12 cellular contexts compared by ENCODE assay signal in genomic region chr14:88729159-88729558, GRCh38.
DNase-seq lines count a peak whose midpoint lies in the region; ATAC-seq and TF ChIP-seq lines count a peak whose summit lies in the region.
"Had no signal": no experiment of that assay in that cellular context is flagged by ENCODE, and none has a peak within 500 bp of the region (broad histone marks: within the 10 kb centered on the region; RNA-seq: fewer than 3 reads in every experiment).

No MANE protein-coding gene starts in this region.

- no peak overlapping the region for H2AFZ ChIP-seq in GM23248

- H3K27me3 ChIP-seq in GM23248 (replicated peaks; ENCODE audit: insufficient read depth) = no peaks in the 10 kb centered on the region
- H3K27me3 ChIP-seq: ascending aorta, stomach had no signal

- no peaks in the 10 kb centered on the region for H3K36me3 ChIP-seq in GM23248 (ENCODE audit: low read depth)
- H3K36me3 ChIP-seq: ascending aorta, stomach had no signal

- no peaks in the 10 kb centered on the region for H3K79me2 ChIP-seq in GM23248 (ENCODE audit: insufficient read depth)

- H3K4me1 ChIP-seq in GM23248 (ENCODE audit: insufficient read depth) = no peaks in the 10 kb centered on the region
- H3K4me1 ChIP-seq: ascending aorta, stomach had no signal

- in situ Hi-C loops in GM23248 (cut with MboI) = no loop called here

- no peak overlapping the region for H3K4me2 ChIP-seq in GM23248 (ENCODE audit: unreplicated experiment)

- DNase-seq in AG09309 (ENCODE audit: low read depth) (no peak), GM23248 (peak; percentile 23), hepatic stellate cell (ENCODE audit: low spot score) (peak; percentile 11)
- no peak for DNase-seq in stimulated activated CD4-positive, alpha-beta T cell treated with anti-CD3 and anti-CD28 coated beads, Interleukin-1b, Interleukin-23, amount 100 ng/mL, for 48 hours
- DNase-seq: NCI-H1048, stomach had no signal

- no peaks in the 10 kb centered on the region for H3K9me2 ChIP-seq in GM23248 (ENCODE audit: insufficient read depth)

- no peaks in the 10 kb centered on the region for H4K20me1 ChIP-seq in GM23248 (ENCODE audit: insufficient read depth)

- no peaks in the 10 kb centered on the region for H3K9me3 ChIP-seq in GM23248 (ENCODE audit: low read depth)
- H3K9me3 ChIP-seq: ascending aorta, stomach had no signal

- no peak overlapping the region for H3K9ac ChIP-seq in GM23248

- TF ChIP-seq CTCF in AG09309 (IDR thresholded peaks at IDR 0.05; ENCODE audit: control insufficient read depth, insufficient read depth, low read depth, low read length, missing control alignments) = peak; percentile 29

- no peak overlapping the region for H3K4me3 ChIP-seq in AG09309 (ENCODE audit: control insufficient read depth, low read depth, low read length)
- H3K4me3 ChIP-seq in GM23248 = no peak overlapping the region
- H3K4me3 ChIP-seq: ascending aorta, stomach had no signal

- ATAC-seq in SK-N-SH treated with all-trans-retinoic acid at 6 μM for 48 hours = 0 out of 3 replicates have a peak, but pooled peaks have one; percentile 43
- ATAC-seq in GM21737 (IDR thresholded peaks at IDR 0.05; ENCODE audit: unreplicated experiment) = no peak
- no peak for ATAC-seq in GM21515 (IDR thresholded peaks at IDR 0.05; ENCODE audit: unreplicated experiment)
- no peak for ATAC-seq in HG03175 (IDR thresholded peaks at IDR 0.05; ENCODE audit: unreplicated experiment)

- no peaks in the 10 kb centered on the region for H3F3A ChIP-seq in GM23248 (ENCODE audit: insufficient read depth)

- H3K27ac ChIP-seq in GM23248 = no peak overlapping the region
- H3K27ac ChIP-seq: ascending aorta, epithelial cell of prostate, stomach had no signal

TF ChIP-seq in SK-N-SH treated with all-trans-retinoic acid at 6 μM for 48 hours, 23 proteins besides CTCF, POLR2A, EP300 and RAD21:
- TF ChIP-seq ZNF565 (CRISPR knock-in tag; conservative IDR thresholded peaks at IDR 0.05; ENCODE audit: low read depth) = no peak
- TF ChIP-seq ZFP3 (CRISPR knock-in tag; IDR thresholded peaks at IDR 0.05) = no peak
- no peak for TF ChIP-seq PPARA (CRISPR knock-in tag; IDR thresholded peaks at IDR 0.05; ENCODE audit: borderline replicate concordance)
- TF ChIP-seq BACH2 (CRISPR knock-in tag; IDR thresholded peaks at IDR 0.05; ENCODE audit: borderline replicate concordance) = no peak
- no peak for TF ChIP-seq ESRRG (CRISPR knock-in tag; IDR thresholded peaks at IDR 0.05)
- no peak for TF ChIP-seq CSRNP3 (CRISPR knock-in tag; IDR thresholded peaks at IDR 0.05)
- TF ChIP-seq OSR1 (CRISPR knock-in tag; IDR thresholded peaks at IDR 0.05) = no peak
- TF ChIP-seq, protein P1, sequence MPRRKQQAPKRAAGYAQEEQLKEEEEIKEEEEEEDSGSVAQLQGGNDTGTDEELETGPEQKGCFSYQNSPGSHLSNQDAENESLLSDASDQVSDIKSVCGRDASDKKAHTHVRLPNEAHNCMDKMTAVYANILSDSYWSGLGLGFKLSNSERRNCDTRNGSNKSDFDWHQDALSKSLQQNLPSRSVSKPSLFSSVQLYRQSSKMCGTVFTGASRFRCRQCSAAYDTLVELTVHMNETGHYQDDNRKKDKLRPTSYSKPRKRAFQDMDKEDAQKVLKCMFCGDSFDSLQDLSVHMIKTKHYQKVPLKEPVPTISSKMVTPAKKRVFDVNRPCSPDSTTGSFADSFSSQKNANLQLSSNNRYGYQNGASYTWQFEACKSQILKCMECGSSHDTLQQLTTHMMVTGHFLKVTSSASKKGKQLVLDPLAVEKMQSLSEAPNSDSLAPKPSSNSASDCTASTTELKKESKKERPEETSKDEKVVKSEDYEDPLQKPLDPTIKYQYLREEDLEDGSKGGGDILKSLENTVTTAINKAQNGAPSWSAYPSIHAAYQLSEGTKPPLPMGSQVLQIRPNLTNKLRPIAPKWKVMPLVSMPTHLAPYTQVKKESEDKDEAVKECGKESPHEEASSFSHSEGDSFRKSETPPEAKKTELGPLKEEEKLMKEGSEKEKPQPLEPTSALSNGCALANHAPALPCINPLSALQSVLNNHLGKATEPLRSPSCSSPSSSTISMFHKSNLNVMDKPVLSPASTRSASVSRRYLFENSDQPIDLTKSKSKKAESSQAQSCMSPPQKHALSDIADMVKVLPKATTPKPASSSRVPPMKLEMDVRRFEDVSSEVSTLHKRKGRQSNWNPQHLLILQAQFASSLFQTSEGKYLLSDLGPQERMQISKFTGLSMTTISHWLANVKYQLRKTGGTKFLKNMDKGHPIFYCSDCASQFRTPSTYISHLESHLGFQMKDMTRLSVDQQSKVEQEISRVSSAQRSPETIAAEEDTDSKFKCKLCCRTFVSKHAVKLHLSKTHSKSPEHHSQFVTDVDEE (CRISPR knock-in tag; IDR thresholded peaks at IDR 0.05) = no peak
- TF ChIP-seq GLIS3 (CRISPR knock-in tag; IDR thresholded peaks at IDR 0.05) = no peak
- TF ChIP-seq, protein P2, sequence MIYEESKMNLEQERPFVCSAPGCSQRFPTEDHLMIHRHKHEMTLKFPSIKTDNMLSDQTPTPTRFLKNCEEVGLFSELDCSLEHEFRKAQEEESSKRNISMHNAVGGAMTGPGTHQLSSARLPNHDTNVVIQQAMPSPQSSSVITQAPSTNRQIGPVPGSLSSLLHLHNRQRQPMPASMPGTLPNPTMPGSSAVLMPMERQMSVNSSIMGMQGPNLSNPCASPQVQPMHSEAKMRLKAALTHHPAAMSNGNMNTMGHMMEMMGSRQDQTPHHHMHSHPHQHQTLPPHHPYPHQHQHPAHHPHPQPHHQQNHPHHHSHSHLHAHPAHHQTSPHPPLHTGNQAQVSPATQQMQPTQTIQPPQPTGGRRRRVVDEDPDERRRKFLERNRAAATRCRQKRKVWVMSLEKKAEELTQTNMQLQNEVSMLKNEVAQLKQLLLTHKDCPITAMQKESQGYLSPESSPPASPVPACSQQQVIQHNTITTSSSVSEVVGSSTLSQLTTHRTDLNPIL (CRISPR knock-in tag; IDR thresholded peaks at IDR 0.05; ENCODE audit: low read depth) = no peak
- TF ChIP-seq ISL1 (CRISPR knock-in tag; IDR thresholded peaks at IDR 0.05) = no peak
- TF ChIP-seq ZNF8 (CRISPR knock-in tag; IDR thresholded peaks at IDR 0.05) = no peak
- TF ChIP-seq CSDC2 (CRISPR knock-in tag; IDR thresholded peaks at IDR 0.05) = no peak
- no peak for TF ChIP-seq TCF4 (CRISPR knock-in tag; IDR thresholded peaks at IDR 0.05; ENCODE audit: borderline replicate concordance)
- no peak for TF ChIP-seq ZNF70 (CRISPR knock-in tag; IDR thresholded peaks at IDR 0.05)
- TF ChIP-seq SNAI2 (CRISPR knock-in tag; IDR thresholded peaks at IDR 0.05) = no peak
- TF ChIP-seq PATZ1 (CRISPR knock-in tag; IDR thresholded peaks at IDR 0.05; ENCODE audit: borderline replicate concordance) = no peak
- TF ChIP-seq ARNTL (CRISPR knock-in tag; IDR thresholded peaks at IDR 0.05; ENCODE audit: borderline replicate concordance, low read depth) = no peak

Comparison
In these comparisons a context has a peak if more than half of its experiments do, and no peak if none do; other contexts are left out.
1. DNase-seq: peak in GM23248 (single experiment) and hepatic stellate cell (single experiment); none in AG09309 (single experiment) and stimulated activated CD4-positive, alpha-beta T cell treated with anti-CD3 and anti-CD28 coated beads, Interleukin-1b, Interleukin-23, amount 100 ng/mL, for 48 hours (single experiment).